Comparison of ENCODE assay signal across 8 cellular contexts in the genomic region with DNA sequence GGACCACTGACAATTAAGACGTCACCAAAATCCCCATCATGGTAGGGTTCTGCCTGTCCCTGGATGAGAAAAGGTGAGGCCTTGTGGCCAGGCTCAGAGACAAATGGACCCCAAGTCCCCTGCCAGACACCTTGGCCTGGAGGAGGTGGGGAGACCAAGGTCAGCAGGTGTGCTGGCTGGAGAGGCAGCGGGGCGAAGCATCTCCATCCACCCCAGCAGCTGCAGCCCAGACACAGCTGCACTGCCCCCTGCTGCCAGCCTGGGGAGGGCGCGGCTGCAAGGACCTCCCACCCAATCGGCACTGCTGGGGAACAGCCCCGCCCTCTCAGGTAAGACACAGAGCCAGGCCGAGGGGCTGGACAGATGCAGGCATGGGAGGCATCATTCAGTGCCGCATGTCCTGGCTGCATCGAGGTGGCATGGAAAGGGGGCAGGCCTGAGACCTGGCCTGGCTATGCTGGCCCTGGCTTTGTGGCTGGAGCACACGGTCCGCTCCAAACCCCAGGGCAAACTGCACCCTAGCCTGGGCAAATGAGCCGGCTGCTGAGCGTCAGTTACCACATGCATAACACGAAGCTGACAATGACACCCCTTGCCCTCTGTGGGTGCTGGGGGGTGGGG. TPM values are rescaled to one million over a fixed set of nuclear protein-coding genes. Genes with fewer than 3 reads are reported as not detected.
DNase-seq lines count a peak whose midpoint lies in the region; ATAC-seq and TF ChIP-seq lines count a peak whose summit lies in the region.

No MANE protein-coding gene starts in this region.

- BruUV-seq in Panc1 (replicated peaks; lab: Mats Ljungman, UMichigan): no TSS peak

- TF ChIP-seq CTCF in Panc1 (IDR thresholded peaks at IDR 0.05): peak; percentile 81; the same call in 1 of the 2 replicates
- peak; percentile 61 for TF ChIP-seq CTCF in liver (IDR thresholded peaks at IDR 0.05; ENCODE audit: low read depth, low read length, missing input control)

- H3K27me3 ChIP-seq in Panc1 (ENCODE audit: control insufficient read depth, insufficient read depth, low read length) (no peaks in the 10 kb centered on the region), liver (ENCODE audit: control insufficient read depth in 4 of 4, insufficient read depth in 4 of 4, low read length in 3 of 4) (no peaks in the 10 kb centered on the region)

- ATAC-seq in Panc1: no peak
- ATAC-seq in stimulated activated effector memory CD8-positive, alpha-beta T cell treated with anti-CD3 and anti-CD28 coated beads, Interleukin-12 subunit alpha, Interleukin-12 subunit beta, amount 100 ng/mL, for 72 hours: peak; percentile 87

- H3K9me3 Mint-ChIP-seq in stimulated activated effector memory CD8-positive, alpha-beta T cell treated with anti-CD3 and anti-CD28 coated beads, Interleukin-12 subunit alpha, Interleukin-12 subunit beta, amount 100 ng/mL, for 72 hours: no peaks in the 10 kb centered on the region

- POLR2A ChIA-PET in Panc1 (lab: Charles Lee): no interaction called here

- in situ Hi-C loops in Panc1 (cut with HindIII; ENCODE audit: low pct_unique_long_range_greater_than_20kb, low sequenced_read_pairs): no loop called here

- H3K4me1 ChIP-seq in Panc1 (ENCODE audit: control insufficient read depth, insufficient read depth, low read length) (peaks cover 63% of the 10 kb centered on the region), liver (ENCODE audit: control insufficient read depth in 4 of 4, insufficient read depth in 4 of 4, low read length in 3 of 4) (peaks cover 18 to 43% (median 37%) of the 10 kb centered on the region in 4 donors)

- 49% methylated on average over 15 of the region's 15 CpGs for WGBS in liver

- H3K4me1 Mint-ChIP-seq in stimulated activated effector memory CD8-positive, alpha-beta T cell treated with anti-CD3 and anti-CD28 coated beads, Interleukin-12 subunit alpha, Interleukin-12 subunit beta, amount 100 ng/mL, for 72 hours: peaks cover 26% of the 10 kb centered on the region

- DNase-seq in SKM-1 treated with dmso at 0.1 percent for 144 hours (lab: John Stamatoyannopoulos, UW; ENCODE audit: unreplicated experiment): peak; percentile 44
- no peak for DNase-seq in SKM-1 (lab: John Stamatoyannopoulos, UW; ENCODE audit: unreplicated experiment)
- no peak for DNase-seq in Panc1 (ENCODE audit: low read depth, low spot score)
- DNase-seq in activated gamma-delta T cell treated with Interleukin-2 at 50 U/mL for 16 hours: peak; percentile 68
- DNase-seq in stimulated activated effector memory CD8-positive, alpha-beta T cell treated with anti-CD3 and anti-CD28 coated beads, Interleukin-12 subunit alpha, Interleukin-12 subunit beta, amount 100 ng/mL, for 72 hours (ENCODE audit: low spot score in 2 of 2): peak; percentile 59 to 84
- DNase-seq in DMS79 (lab: John Stamatoyannopoulos, UW): no peak
- DNase-seq in EL: no peak

- H3K9ac ChIP-seq in liver (ENCODE audit: low read depth in 1 of 2, low read length in 2 of 2): no peak overlapping the region

- H3K9me3 ChIP-seq in Panc1 (ENCODE audit: control insufficient read depth, insufficient read depth, low read depth, low read length) (no peaks in the 10 kb centered on the region), liver (ENCODE audit: control insufficient read depth in 4 of 4, low read length in 3 of 4) (no peaks in the 10 kb centered on the region)

- no peak overlapping the region for H3K27ac Mint-ChIP-seq in stimulated activated effector memory CD8-positive, alpha-beta T cell treated with anti-CD3 and anti-CD28 coated beads, Interleukin-12 subunit alpha, Interleukin-12 subunit beta, amount 100 ng/mL, for 72 hours

- H3K4me3 ChIP-seq in Panc1 (ENCODE audit: low read depth in 2 of 2, low read length in 2 of 2): no peak overlapping the region
- no peak overlapping the region for H3K4me3 ChIP-seq in liver (ENCODE audit: low read depth in 1 of 3, low read length in 3 of 3)

- H3K36me3 Mint-ChIP-seq in stimulated activated effector memory CD8-positive, alpha-beta T cell treated with anti-CD3 and anti-CD28 coated beads, Interleukin-12 subunit alpha, Interleukin-12 subunit beta, amount 100 ng/mL, for 72 hours: no peaks in the 10 kb centered on the region

- CTCF ChIA-PET in Panc1 (lab: Charles Lee): no interaction called here

- peak overlapping the region; percentile 39 for H3K27ac ChIP-seq in Panc1 (ENCODE audit: low read length)
- H3K27ac ChIP-seq in liver (ENCODE audit: low read depth in 1 of 2, low read length in 2 of 2): no peak overlapping the region

- no peak overlapping the region for H3K4me3 Mint-ChIP-seq in stimulated activated effector memory CD8-positive, alpha-beta T cell treated with anti-CD3 and anti-CD28 coated beads, Interleukin-12 subunit alpha, Interleukin-12 subunit beta, amount 100 ng/mL, for 72 hours

- intact Hi-C loops in Panc1 (cut with micrococcal nuclease; ENCODE audit: unreplicated experiment): no loop called here

- no peaks in the 10 kb centered on the region for H3K36me3 ChIP-seq in Panc1 (ENCODE audit: control insufficient read depth, insufficient read depth, low read length)
- peaks cover 0 to 3% (median 2%) of the 10 kb centered on the region in 4 donors for H3K36me3 ChIP-seq in liver (ENCODE audit: control insufficient read depth in 4 of 4, insufficient read depth in 3 of 4, low read depth in 1 of 4, low read length in 3 of 4)

- TF ChIP-seq RAD21 in liver (IDR thresholded peaks at IDR 0.05): peak in 1 of 2 donors; percentile 76

TF ChIP-seq in liver, 16 proteins besides CTCF, POLR2A, EP300 and RAD21:
- TF ChIP-seq HNF4G (IDR thresholded peaks at IDR 0.05): no peak
- no peak for TF ChIP-seq REST (IDR thresholded peaks at IDR 0.05)
- no peak for TF ChIP-seq TAF1 (conservative IDR thresholded peaks at IDR 0.05)
- TF ChIP-seq, protein P1, sequence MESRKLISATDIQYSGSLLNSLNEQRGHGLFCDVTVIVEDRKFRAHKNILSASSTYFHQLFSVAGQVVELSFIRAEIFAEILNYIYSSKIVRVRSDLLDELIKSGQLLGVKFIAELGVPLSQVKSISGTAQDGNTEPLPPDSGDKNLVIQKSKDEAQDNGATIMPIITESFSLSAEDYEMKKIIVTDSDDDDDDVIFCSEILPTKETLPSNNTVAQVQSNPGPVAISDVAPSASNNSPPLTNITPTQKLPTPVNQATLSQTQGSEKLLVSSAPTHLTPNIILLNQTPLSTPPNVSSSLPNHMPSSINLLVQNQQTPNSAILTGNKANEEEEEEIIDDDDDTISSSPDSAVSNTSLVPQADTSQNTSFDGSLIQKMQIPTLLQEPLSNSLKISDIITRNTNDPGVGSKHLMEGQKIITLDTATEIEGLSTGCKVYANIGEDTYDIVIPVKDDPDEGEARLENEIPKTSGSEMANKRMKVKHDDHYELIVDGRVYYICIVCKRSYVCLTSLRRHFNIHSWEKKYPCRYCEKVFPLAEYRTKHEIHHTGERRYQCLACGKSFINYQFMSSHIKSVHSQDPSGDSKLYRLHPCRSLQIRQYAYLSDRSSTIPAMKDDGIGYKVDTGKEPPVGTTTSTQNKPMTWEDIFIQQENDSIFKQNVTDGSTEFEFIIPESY (IDR thresholded peaks at IDR 0.05): no peak
- TF ChIP-seq FOXA1 (IDR thresholded peaks at IDR 0.05): no peak
- no peak for TF ChIP-seq NR2F2 (IDR thresholded peaks at IDR 0.05)
- TF ChIP-seq RXRA (IDR thresholded peaks at IDR 0.05): no peak
- no peak for TF ChIP-seq GABPA (IDR thresholded peaks at IDR 0.05 in 1 of 2, conservative IDR thresholded peaks at IDR 0.05 in 1 of 2)
- TF ChIP-seq HNF4A (conservative IDR thresholded peaks at IDR 0.05): no peak
- TF ChIP-seq MAX (IDR thresholded peaks at IDR 0.05): no peak

RNA-seq across cellular contexts. Expression of gene MFNG, which starts 12.2 kb away (rescaled TPM):
- 7.1 TPM for total RNA-seq in Panc1 (2021; ENCODE audit: unreplicated experiment)
- polyA plus RNA-seq in Panc1 (2012; ENCODE audit: insufficient read length): 7.5 TPM
- 1 to 10 TPM; 6.9 to 7.9 TPM for total RNA-seq in liver
- 10 to 100 TPM in 1 of 2 donors, 1 to 10 TPM in 1; 5.0 to 10.7 TPM for polyA plus RNA-seq in liver

RNA-seq across cellular contexts. Expression of gene CARD10, which starts 20.8 kb away (rescaled TPM):
- total RNA-seq in Panc1 (2021; ENCODE audit: unreplicated experiment): 43.1 TPM
- 49.6 TPM for polyA plus RNA-seq in Panc1 (2012; ENCODE audit: insufficient read length)
- 1 to 10 TPM; 7.8 to 8.9 TPM for total RNA-seq in liver
- 10 to 100 TPM in 1 of 2 donors, 1 to 10 TPM in 1; 7.9 to 14.0 TPM for polyA plus RNA-seq in liver

Comparison
In these comparisons a context has a peak if more than half of its experiments do, and no peak if none do; other contexts are left out.
1. DNase-seq: peak in SKM-1 treated with dmso at 0.1 percent for 144 hours (single experiment), activated gamma-delta T cell treated with Interleukin-2 at 50 U/mL for 16 hours (single experiment) and stimulated activated effector memory CD8-positive, alpha-beta T cell treated with anti-CD3 and anti-CD28 coated beads, Interleukin-12 subunit alpha, Interleukin-12 subunit beta, amount 100 ng/mL, for 72 hours (2 of 2); none in SKM-1 (single experiment), Panc1 (single experiment), DMS79 (single experiment) and EL (single experiment).